Comparison of ENCODE assay signal across 8 cellular contexts in the genomic region with DNA sequence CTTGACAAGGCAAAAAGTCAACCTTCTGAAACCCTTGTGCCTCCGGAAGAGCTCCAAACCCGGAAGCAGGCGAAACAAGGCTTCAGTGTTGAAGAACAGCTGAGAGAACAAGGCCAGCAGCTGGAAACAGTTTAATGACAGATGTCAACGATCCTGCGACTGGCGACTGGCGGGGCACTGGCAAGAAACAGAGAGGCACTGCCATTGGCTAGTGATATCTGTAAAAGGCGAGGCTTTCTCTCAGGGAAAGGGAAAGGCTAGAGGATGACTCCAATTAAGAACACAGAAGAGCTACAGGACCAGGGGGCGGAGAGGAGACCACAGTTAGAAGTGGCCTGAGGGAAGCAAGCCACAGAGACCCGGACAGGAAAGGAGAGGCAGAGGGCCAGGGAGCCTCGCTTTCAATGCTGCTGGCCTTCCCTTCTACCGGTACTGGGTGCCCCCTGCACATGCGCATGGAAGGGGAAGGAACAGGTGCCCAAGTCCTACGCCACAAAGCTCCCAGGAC. TPM values are rescaled to one million over a fixed set of nuclear protein-coding genes. Genes with fewer than 3 reads are reported as not detected.
DNase-seq lines count a peak whose midpoint lies in the region; ATAC-seq, FAIRE-seq and TF ChIP-seq lines count a peak whose summit lies in the region.

No MANE protein-coding gene starts in this region.

- no peaks in the 10 kb centered on the region for H3K9me3 Mint-ChIP-seq in activated CD4-positive, alpha-beta T cell treated with anti-CD3 and anti-CD28 coated beads, Interleukin-2, amount 10 ng/mL, durations not matched to agents 24 days and 14 days

- no peak overlapping the region for H3K4me3 Mint-ChIP-seq in activated CD4-positive, alpha-beta T cell treated with anti-CD3 and anti-CD28 coated beads, Interleukin-2, amount 10 ng/mL, durations not matched to agents 24 days and 14 days

- ATAC-seq in HG03432 (IDR thresholded peaks at IDR 0.05; ENCODE audit: unreplicated experiment) (peak; percentile 31), sciatic nerve (peak; percentile 61)

- POLR2A ChIA-PET in HEK293T (lab: Yijun Ruan, JAX), result interaction anchor here (1.9 kb wide), 1 partner anchor 42 kb away, joined by 6 read pairs; no protein-coding TSS in a partner anchor

- peaks cover 91% of the 10 kb centered on the region for H3K4me1 ChIP-seq in left ventricle myocardium inferior

- peak overlapping the region; percentile 51 for H3K4me3 ChIP-seq in left ventricle myocardium inferior

- intact Hi-C loops in left ventricle myocardium inferior (cut with micrococcal nuclease) (no loop called here), sciatic nerve (cut with DNase I) (no loop called here)
- intact Hi-C loops in activated CD4-positive, alpha-beta T cell treated with anti-CD3 and anti-CD28 coated beads, Interleukin-2, amount 10 ng/mL, durations not matched to agents 24 days and 14 days (cut with micrococcal nuclease), result no loop called here

- no peak for TF ChIP-seq CTCF in VCaP (conservative IDR thresholded peaks at IDR 0.05)
- TF ChIP-seq CTCF in left ventricle myocardium inferior (IDR thresholded peaks at IDR 0.05; ENCODE audit: borderline replicate concordance), result no peak

- H3K27ac Mint-ChIP-seq in activated CD4-positive, alpha-beta T cell treated with anti-CD3 and anti-CD28 coated beads, Interleukin-2, amount 10 ng/mL, durations not matched to agents 24 days and 14 days, result no peak overlapping the region

- FAIRE-seq in urothelium cell line (lab: Jason Lieb, UNC), result no peak

- H3K9me3 ChIP-seq in left ventricle myocardium inferior (replicated peaks), result no peaks in the 10 kb centered on the region

- peaks cover 14% of the 10 kb centered on the region for H3K36me3 ChIP-seq in left ventricle myocardium inferior

- no peaks in the 10 kb centered on the region for H3K27me3 Mint-ChIP-seq in activated CD4-positive, alpha-beta T cell treated with anti-CD3 and anti-CD28 coated beads, Interleukin-2, amount 10 ng/mL, durations not matched to agents 24 days and 14 days

- CTCF ChIA-PET in HEK293T (lab: Yijun Ruan, JAX), result interaction anchor here (1.5 kb wide), 1 partner anchor 70 kb away, joined by 5 read pairs; no protein-coding TSS in a partner anchor

- no peaks in the 10 kb centered on the region for H3K27me3 ChIP-seq in left ventricle myocardium inferior (ENCODE audit: low read depth)

- peaks cover 1% of the 10 kb centered on the region for H3K36me3 Mint-ChIP-seq in activated CD4-positive, alpha-beta T cell treated with anti-CD3 and anti-CD28 coated beads, Interleukin-2, amount 10 ng/mL, durations not matched to agents 24 days and 14 days (ENCODE audit: low read depth)

- H3K4me1 Mint-ChIP-seq in activated CD4-positive, alpha-beta T cell treated with anti-CD3 and anti-CD28 coated beads, Interleukin-2, amount 10 ng/mL, durations not matched to agents 24 days and 14 days, result peaks cover 14% of the 10 kb centered on the region

- H3K27ac ChIP-seq in VCaP, result peak overlapping the region; percentile 58
- H3K27ac ChIP-seq in left ventricle myocardium inferior (replicated peaks), result peak overlapping the region; percentile 85

- DNase-seq in left ventricle myocardium inferior (peak; percentile 27), sciatic nerve (ENCODE audit: low spot score) (no peak), HuH-7.5 (ENCODE audit: low spot score) (no peak), urothelium cell line (ENCODE audit: low spot score) (no peak), HEK293T (ENCODE audit: extremely low spot score) (no peak)
- DNase-seq in activated CD4-positive, alpha-beta T cell treated with anti-CD3 and anti-CD28 coated beads, Interleukin-2, amount 10 ng/mL, durations not matched to agents 24 days and 14 days, result no peak

TF ChIP-seq in HEK293T, 16 proteins besides CTCF, POLR2A, EP300 and RAD21:
- TF ChIP-seq FOXK2 (IDR thresholded peaks at IDR 0.05), result no peak
- TF ChIP-seq SP1 (IDR thresholded peaks at IDR 0.05), result no peak
- no peak for TF ChIP-seq HDGF (IDR thresholded peaks at IDR 0.05; ENCODE audit: borderline replicate concordance)
- TF ChIP-seq L3MBTL2 (conservative IDR thresholded peaks at IDR 0.05), result no peak
- TF ChIP-seq NFRKB (IDR thresholded peaks at IDR 0.05), result no peak
- no peak for TF ChIP-seq PKNOX1 (IDR thresholded peaks at IDR 0.05)
- TF ChIP-seq SUZ12 (IDR thresholded peaks at IDR 0.05), result no peak
- TF ChIP-seq ELF4 (IDR thresholded peaks at IDR 0.05), result no peak
- TF ChIP-seq ZNF384 (IDR thresholded peaks at IDR 0.05), result no peak
- TF ChIP-seq TARDBP (IDR thresholded peaks at IDR 0.05), result no peak
- TF ChIP-seq ARNT (IDR thresholded peaks at IDR 0.05), result no peak
- no peak for TF ChIP-seq FOXM1 (IDR thresholded peaks at IDR 0.05; ENCODE audit: borderline replicate concordance)
- TF ChIP-seq BHLHE40 (IDR thresholded peaks at IDR 0.05; ENCODE audit: borderline replicate concordance), result no peak
- TF ChIP-seq LEF1 (IDR thresholded peaks at IDR 0.05; ENCODE audit: borderline replicate concordance), result no peak
- TF ChIP-seq CTBP1 (IDR thresholded peaks at IDR 0.05; ENCODE audit: borderline replicate concordance), result no peak
- no peak for TF ChIP-seq FOXA1 (IDR thresholded peaks at IDR 0.05)
TF ChIP-seq in HEK293T: peak in this region for 0.

RNA-seq across cellular contexts. Expression of gene ITGB1, which starts 19.4 kb away (rescaled TPM):
- total RNA-seq in left ventricle myocardium inferior (542 TPM), sciatic nerve (373 TPM)
- 50.5 and 57.5 TPM in 2 replicates for total RNA-seq in activated CD4-positive, alpha-beta T cell treated with anti-CD3 and anti-CD28 coated beads, Interleukin-2, amount 10 ng/mL, durations not matched to agents 24 days and 14 days
